ENCODE assay signal across 1 cellular context in the genomic region with DNA sequence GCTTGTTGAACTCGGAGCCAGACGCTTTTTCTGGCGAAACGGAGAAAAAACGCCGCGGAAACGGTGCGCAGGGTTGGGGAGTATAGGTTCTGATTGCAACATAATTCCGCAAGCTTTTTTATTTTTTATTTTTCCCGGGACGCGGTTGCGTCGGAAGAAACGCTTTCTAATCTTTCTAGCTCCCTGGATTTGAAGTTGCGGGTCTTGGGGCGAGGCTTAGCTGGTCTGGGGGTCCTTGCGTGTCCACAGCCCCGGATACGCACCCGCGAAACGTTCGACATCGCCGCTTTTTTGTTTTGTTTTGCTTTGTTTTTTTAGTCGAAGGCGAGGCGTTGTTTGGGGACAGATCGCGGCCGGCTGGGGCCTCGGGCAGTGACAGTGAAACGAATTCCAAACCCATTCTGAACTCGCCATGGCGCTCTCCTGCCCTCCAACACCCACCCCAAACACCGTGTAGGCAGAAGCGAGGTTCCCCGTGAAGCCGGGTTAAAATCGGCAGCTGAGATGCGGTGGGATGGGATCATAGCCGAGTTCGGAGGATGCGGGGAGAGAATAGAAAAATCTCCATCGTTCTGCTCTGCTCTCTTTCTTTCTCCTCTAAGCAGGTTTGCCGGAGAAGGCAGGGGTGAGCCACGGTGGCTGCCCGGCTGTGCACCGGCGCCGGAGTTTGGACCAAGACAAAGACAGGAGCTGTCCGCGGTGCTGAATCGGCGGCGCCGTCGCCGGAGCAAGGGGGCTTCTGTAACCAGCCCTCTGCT.
A peak's percentile ranks its signal among the peaks of the same experiment; 100 is the strongest.
TF ChIP-seq lines count a peak whose summit lies in the region.

No MANE protein-coding gene starts in this region.

TF ChIP-seq in K562, 482 proteins besides CTCF, POLR2A, EP300 and RAD21 (continued from another document):
- TF ChIP-seq, protein P1, sequence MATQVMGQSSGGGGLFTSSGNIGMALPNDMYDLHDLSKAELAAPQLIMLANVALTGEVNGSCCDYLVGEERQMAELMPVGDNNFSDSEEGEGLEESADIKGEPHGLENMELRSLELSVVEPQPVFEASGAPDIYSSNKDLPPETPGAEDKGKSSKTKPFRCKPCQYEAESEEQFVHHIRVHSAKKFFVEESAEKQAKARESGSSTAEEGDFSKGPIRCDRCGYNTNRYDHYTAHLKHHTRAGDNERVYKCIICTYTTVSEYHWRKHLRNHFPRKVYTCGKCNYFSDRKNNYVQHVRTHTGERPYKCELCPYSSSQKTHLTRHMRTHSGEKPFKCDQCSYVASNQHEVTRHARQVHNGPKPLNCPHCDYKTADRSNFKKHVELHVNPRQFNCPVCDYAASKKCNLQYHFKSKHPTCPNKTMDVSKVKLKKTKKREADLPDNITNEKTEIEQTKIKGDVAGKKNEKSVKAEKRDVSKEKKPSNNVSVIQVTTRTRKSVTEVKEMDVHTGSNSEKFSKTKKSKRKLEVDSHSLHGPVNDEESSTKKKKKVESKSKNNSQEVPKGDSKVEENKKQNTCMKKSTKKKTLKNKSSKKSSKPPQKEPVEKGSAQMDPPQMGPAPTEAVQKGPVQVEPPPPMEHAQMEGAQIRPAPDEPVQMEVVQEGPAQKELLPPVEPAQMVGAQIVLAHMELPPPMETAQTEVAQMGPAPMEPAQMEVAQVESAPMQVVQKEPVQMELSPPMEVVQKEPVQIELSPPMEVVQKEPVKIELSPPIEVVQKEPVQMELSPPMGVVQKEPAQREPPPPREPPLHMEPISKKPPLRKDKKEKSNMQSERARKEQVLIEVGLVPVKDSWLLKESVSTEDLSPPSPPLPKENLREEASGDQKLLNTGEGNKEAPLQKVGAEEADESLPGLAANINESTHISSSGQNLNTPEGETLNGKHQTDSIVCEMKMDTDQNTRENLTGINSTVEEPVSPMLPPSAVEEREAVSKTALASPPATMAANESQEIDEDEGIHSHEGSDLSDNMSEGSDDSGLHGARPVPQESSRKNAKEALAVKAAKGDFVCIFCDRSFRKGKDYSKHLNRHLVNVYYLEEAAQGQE (CRISPR knock-in tag; IDR thresholded peaks at IDR 0.05; ENCODE audit: low read depth) = peak; percentile 98
- TF ChIP-seq AFF1 (IDR thresholded peaks at IDR 0.05; ENCODE audit: low read depth in 1 of 2, partially characterized antibody in 2 of 2) (peak in 1 of 2 experiments; percentile 83), HEY1 (CRISPR knock-in tag; IDR thresholded peaks at IDR 0.05; ENCODE audit: borderline replicate concordance) (no peak), ZNF224 (CRISPR knock-in tag; IDR thresholded peaks at IDR 0.05) (0 out of 2 replicates have a peak, but pooled peaks have one; percentile 40), HBP1 (CRISPR knock-in tag; IDR thresholded peaks at IDR 0.05) (no peak), CREB1 (IDR thresholded peaks at IDR 0.05) (no peak), CREB1 (CRISPR knock-in tag; IDR thresholded peaks at IDR 0.05) (0 out of 2 replicates have a peak, but pooled peaks have one; percentile 30), SMAD4 (CRISPR knock-in tag; conservative IDR thresholded peaks at IDR 0.05) (0 out of 2 replicates have a peak, but pooled peaks have one; percentile 39)
- TF ChIP-seq, protein P2, sequence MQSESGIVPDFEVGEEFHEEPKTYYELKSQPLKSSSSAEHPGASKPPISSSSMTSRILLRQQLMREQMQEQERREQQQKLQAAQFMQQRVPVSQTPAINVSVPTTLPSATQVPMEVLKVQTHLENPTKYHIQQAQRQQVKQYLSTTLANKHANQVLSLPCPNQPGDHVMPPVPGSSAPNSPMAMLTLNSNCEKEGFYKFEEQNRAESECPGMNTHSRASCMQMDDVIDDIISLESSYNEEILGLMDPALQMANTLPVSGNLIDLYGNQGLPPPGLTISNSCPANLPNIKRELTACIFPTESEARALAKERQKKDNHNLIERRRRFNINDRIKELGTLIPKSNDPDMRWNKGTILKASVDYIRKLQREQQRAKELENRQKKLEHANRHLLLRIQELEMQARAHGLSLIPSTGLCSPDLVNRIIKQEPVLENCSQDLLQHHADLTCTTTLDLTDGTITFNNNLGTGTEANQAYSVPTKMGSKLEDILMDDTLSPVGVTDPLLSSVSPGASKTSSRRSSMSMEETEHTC (IDR thresholded peaks at IDR 0.05) = no peak
